In the genomic region with DNA sequence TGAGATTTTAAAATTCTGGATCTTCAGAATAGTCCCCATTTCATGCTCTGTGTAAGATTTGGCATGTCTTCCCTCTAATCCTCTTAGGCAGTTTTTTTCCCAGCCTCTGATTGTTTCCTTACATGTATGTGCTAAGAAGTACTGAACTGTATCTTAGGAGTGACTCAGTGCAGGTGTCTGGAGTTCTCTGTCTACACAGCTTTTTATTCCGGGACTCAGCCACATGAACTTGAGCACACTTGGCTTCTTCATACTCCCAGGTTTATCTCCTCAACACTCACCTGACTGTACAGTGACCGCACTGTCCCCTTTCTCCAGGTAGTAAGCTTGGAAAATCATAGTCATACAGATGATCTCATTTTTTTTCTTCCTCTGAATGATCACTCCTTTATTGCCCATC, we compare ENCODE assay signal across 11 cellular contexts. TPM values are rescaled to one million over a fixed set of nuclear protein-coding genes. Genes with fewer than 3 reads are reported as not detected.
"Had no signal": no experiment of that assay in that cellular context is flagged by ENCODE, and none has a peak within 500 bp of the region (broad histone marks: within the 10 kb centered on the region; RNA-seq: fewer than 3 reads in every experiment).

No MANE protein-coding gene starts in this region.

- DNase-seq: activated CD4-positive, alpha-beta T cell treated with anti-CD3 and anti-CD28 coated beads, Interleukin-2, amount 50 U/mL, for 48 hours; activated CD8-positive, alpha-beta memory T cell treated with anti-CD3 and anti-CD28 coated beads, Interleukin-2, amount 10 ng/mL, durations not matched to agents 7 days and 5 days; activated effector memory CD4-positive, alpha-beta T cell treated with anti-CD3 and anti-CD28 coated beads, Interleukin-2, amount 50 U/mL, for 16 hours; activated T-cell treated with anti-CD3 and anti-CD28 coated beads, Interleukin-2, amount 50 U/mL, for 24 hours; effector CD8-positive, alpha-beta T cell; left ventricle myocardium superior; stimulated activated CD4-positive, alpha-beta T cell treated with anti-CD3 and anti-CD28 coated beads, Interleukin-2, amount 100 ng/mL, for 48 hours; stimulated activated naive CD4-positive, alpha-beta T cell treated with Interleukin-2 at 50 U/mL for 16 hours; trophoblast cell had no signal

- ATAC-seq: activated CD4-positive, CD25-positive, alpha-beta regulatory T cell treated with anti-CD3 and anti-CD28 coated beads, Interleukin-2, amount 50 U/mL, for 24 hours; activated CD8-positive, alpha-beta memory T cell treated with anti-CD3 and anti-CD28 coated beads, Interleukin-2, amount 10 ng/mL, durations not matched to agents 7 days and 5 days; left ventricle myocardium superior had no signal

RNA-seq across cellular contexts. Expression of a gene that starts 50.7 kb away (rescaled TPM):
- total RNA-seq: activated CD8-positive, alpha-beta memory T cell treated with anti-CD3 and anti-CD28 coated beads, Interleukin-2, amount 10 ng/mL, durations not matched to agents 7 days and 5 days; left ventricle myocardium superior; T-helper 2 cell treated with Interferon-gamma antibody and Interleukin-4, amounts not matched to agents 100 ng/mL and 5 ng/mL, for 36 hours had no signal
